ENCODE assay signal across 8 cellular contexts in the genomic region with DNA sequence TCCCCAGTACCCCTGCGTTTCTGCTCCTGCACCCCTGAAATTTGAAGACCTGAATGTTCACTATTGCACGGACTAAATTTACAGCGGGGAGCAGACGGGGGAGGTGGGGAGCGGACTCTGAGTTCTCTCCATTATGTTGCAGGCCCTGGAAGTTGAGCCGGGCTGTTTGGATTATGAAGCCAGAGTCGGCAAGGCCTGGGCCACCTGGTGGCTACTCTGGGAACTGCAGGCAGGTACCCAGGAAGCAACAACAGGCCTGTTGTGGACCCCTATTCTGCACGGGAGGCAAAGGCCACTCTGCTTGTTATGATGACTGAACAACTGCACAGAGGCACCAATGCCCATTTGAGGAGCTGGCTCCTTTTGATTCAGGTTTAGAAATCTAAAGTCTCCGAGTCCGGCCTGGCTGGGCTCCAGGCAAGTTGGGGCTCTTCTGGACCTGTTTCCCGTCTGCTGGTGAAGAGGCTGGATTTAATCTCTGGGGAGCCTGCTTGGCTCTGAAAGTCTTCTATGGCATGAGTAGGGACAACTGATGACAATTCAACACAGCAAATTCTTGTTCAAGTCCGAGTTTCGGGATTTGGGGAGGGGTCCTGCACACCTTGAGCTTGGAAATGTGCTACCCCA. TPM values are rescaled to one million over a fixed set of nuclear protein-coding genes. Genes with fewer than 3 reads are reported as not detected.
A peak's percentile ranks its signal among the peaks of the same experiment; 100 is the strongest.
DNase-seq lines count a peak whose midpoint lies in the region; ATAC-seq, FAIRE-seq and TF ChIP-seq lines count a peak whose summit lies in the region.

No MANE protein-coding gene starts in this region.

- no peaks in the 10 kb centered on the region for H3K36me3 ChIP-seq in endodermal cell (ENCODE audit: control insufficient read depth, insufficient read depth, low read length)

- H3K4me3 Mint-ChIP-seq in endodermal cell: no peak overlapping the region

- H3K4me3 ChIP-seq in endodermal cell (ENCODE audit: low read length): no peak overlapping the region

- peaks cover 38% of the 10 kb centered on the region for H3K4me1 Mint-ChIP-seq in endodermal cell

- WGBS in endodermal cell (ENCODE audit: insufficient coverage in 1 of 2, insufficient read length in 1 of 2), 2 experiments: 42 to 53% methylated on average over 9 to 13 of the region's 13 CpGs

- no peak overlapping the region for H3K9ac ChIP-seq in endodermal cell (ENCODE audit: extremely low read depth, low read length, poor library complexity, severe bottlenecking)

- H3K36me3 Mint-ChIP-seq in endodermal cell (ENCODE audit: low read depth): no peaks in the 10 kb centered on the region

- ATAC-seq in HG03457 (IDR thresholded peaks at IDR 0.05; ENCODE audit: unreplicated experiment): no peak

- H3K27me3 ChIP-seq in endodermal cell (ENCODE audit: control insufficient read depth, insufficient read depth, low read length, poor library complexity, severe bottlenecking): no peaks in the 10 kb centered on the region

- DNase-seq in AG09319 (ENCODE audit: extremely low read depth, low read depth): peak; percentile 18
- DNase-seq in GM18507 (ENCODE audit: extremely low spot score, insufficient read length, low read depth): peak; percentile 44
- peak; percentile 30 for DNase-seq in NCI-H2171 (lab: John Stamatoyannopoulos, UW)
- DNase-seq in activated CD8-positive, alpha-beta memory T cell treated with anti-CD3 and anti-CD28 coated beads for 4 hours (ENCODE audit: low read depth in 2 of 2): peak; percentile 25 to 46
- DNase-seq in endodermal cell: peak; percentile 95
- DNase-seq in middle frontal gyrus (ENCODE audit: extremely low spot score, low spot score): peak; percentile 53
- DNase-seq in stimulated activated CD8-positive, alpha-beta memory T cell treated with anti-CD3 and anti-CD28 coated beads, Interleukin-4, amount 100 ng/mL, for 1 hour (ENCODE audit: low read depth in 2 of 2, low spot score in 1 of 2): peak; percentile 44 to 50

- H3K9me3 Mint-ChIP-seq in endodermal cell: no peaks in the 10 kb centered on the region

- peaks cover 10% of the 10 kb centered on the region for H3K4me1 ChIP-seq in endodermal cell (ENCODE audit: control insufficient read depth, insufficient read depth, low read length)

- TF ChIP-seq CTCF in AG09319 (IDR thresholded peaks at IDR 0.05; ENCODE audit: low read depth, low read length) (no peak; the same call in none of the 2 replicates), endodermal cell (conservative IDR thresholded peaks at IDR 0.05) (peak; percentile 99)

- FAIRE-seq in GM18507 (lab: Jason Lieb, UNC): peak; percentile 82

- H3K27ac ChIP-seq in endodermal cell (ENCODE audit: low read depth, low read length): no peak overlapping the region

- no peaks in the 10 kb centered on the region for H3K9me3 ChIP-seq in endodermal cell (ENCODE audit: control insufficient read depth, low read length)

- no peak overlapping the region for H3K27ac Mint-ChIP-seq in endodermal cell

- peaks cover 5% of the 10 kb centered on the region for H3K27me3 Mint-ChIP-seq in endodermal cell (ENCODE audit: insufficient read depth)

RNA-seq across cellular contexts. Expression of a gene that starts 34.1 kb away (rescaled TPM):
- not detected for total RNA-seq in endodermal cell
- 13.0 TPM for polyA plus RNA-seq in endodermal cell (2013, experiment 1 of 2)
- polyA plus RNA-seq in endodermal cell (2013, experiment 2 of 2): 11.0 TPM

Comparison
In these comparisons a context has a peak if more than half of its experiments do, and no peak if none do; other contexts are left out.
1. DNase-seq: peak in every context shown above with its lines; median percentile 95 in endodermal cell; 53 in middle frontal gyrus; 47 in stimulated activated CD8-positive, alpha-beta memory T cell treated with anti-CD3 and anti-CD28 coated beads, Interleukin-4, amount 100 ng/mL, for 1 hour; 44 in GM18507; 36 in activated CD8-positive, alpha-beta memory T cell treated with anti-CD3 and anti-CD28 coated beads for 4 hours; 30 in NCI-H2171; 18 in AG09319.